In the genomic region with DNA sequence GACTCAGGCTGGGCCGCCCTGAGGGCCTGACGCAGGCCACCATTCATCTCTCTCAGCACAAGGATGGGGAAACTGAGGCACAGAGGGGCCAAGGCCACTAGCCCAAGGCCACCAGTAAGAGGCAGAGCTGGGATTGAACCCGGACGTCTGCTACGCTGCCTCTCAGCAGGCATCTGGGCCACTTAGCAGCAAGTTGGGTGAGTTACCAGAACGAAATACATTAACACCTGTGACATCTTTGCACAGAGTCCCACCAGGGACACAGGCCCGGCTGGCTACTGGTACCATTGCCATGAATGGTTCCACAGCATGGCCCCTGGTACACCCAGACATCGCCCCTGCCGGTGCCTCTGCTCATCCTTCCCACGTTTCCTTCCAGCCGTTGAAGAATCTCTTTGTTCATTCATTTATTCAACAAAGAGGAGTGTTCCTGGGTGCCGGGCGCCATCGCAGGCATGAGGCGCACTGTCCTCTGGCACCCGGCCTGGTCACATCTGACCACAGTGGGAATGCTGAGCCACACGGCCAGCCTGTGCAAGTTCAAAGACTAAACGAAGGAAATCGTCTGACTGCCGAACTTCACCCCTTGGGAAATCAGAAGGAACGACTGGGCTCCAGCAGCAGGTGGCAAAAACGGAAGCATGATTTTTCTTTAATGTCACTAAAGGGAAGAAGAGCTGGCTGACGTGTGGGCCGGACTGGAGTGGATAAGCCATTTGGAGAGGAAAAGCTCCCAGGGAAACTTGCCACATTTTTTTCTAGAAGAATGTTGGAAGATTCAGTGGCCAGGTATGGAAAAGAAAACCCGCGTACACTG, we compare ENCODE assay signal across 2 cellular contexts.
TF ChIP-seq lines count a peak whose summit lies in the region.

No MANE protein-coding gene starts in this region.

TF ChIP-seq in SK-N-SH, 30 proteins besides CTCF, POLR2A, EP300 and RAD21 (continued from another document):
- TF ChIP-seq, protein P1, sequence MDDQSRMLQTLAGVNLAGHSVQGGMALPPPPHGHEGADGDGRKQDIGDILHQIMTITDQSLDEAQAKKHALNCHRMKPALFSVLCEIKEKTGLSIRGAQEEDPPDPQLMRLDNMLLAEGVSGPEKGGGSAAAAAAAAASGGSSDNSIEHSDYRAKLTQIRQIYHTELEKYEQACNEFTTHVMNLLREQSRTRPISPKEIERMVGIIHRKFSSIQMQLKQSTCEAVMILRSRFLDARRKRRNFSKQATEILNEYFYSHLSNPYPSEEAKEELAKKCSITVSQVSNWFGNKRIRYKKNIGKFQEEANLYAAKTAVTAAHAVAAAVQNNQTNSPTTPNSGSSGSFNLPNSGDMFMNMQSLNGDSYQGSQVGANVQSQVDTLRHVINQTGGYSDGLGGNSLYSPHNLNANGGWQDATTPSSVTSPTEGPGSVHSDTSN (IDR thresholded peaks at IDR 0.05), result no peak
- TF ChIP-seq, protein P2, sequence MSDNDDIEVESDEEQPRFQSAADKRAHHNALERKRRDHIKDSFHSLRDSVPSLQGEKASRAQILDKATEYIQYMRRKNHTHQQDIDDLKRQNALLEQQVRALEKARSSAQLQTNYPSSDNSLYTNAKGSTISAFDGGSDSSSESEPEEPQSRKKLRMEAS (IDR thresholded peaks at IDR 0.05; ENCODE audit: low read depth), result no peak
TF ChIP-seq in SK-N-SH: peak in this region for 0.

TF ChIP-seq in SK-N-SH treated with all-trans-retinoic acid at 6 μM for 48 hours, 23 proteins besides CTCF, POLR2A, EP300 and RAD21 (continued from another document):
- TF ChIP-seq, protein P3, sequence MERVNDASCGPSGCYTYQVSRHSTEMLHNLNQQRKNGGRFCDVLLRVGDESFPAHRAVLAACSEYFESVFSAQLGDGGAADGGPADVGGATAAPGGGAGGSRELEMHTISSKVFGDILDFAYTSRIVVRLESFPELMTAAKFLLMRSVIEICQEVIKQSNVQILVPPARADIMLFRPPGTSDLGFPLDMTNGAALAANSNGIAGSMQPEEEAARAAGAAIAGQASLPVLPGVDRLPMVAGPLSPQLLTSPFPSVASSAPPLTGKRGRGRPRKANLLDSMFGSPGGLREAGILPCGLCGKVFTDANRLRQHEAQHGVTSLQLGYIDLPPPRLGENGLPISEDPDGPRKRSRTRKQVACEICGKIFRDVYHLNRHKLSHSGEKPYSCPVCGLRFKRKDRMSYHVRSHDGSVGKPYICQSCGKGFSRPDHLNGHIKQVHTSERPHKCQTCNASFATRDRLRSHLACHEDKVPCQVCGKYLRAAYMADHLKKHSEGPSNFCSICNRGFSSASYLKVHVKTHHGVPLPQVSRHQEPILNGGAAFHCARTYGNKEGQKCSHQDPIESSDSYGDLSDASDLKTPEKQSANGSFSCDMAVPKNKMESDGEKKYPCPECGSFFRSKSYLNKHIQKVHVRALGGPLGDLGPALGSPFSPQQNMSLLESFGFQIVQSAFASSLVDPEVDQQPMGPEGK (CRISPR knock-in tag; IDR thresholded peaks at IDR 0.05; ENCODE audit: borderline replicate concordance), result no peak
- TF ChIP-seq ZNF8 (CRISPR knock-in tag; IDR thresholded peaks at IDR 0.05), result no peak
- TF ChIP-seq ZFP30 (CRISPR knock-in tag; IDR thresholded peaks at IDR 0.05), result no peak
- TF ChIP-seq TOX (CRISPR knock-in tag; IDR thresholded peaks at IDR 0.05; ENCODE audit: borderline replicate concordance), result no peak
- TF ChIP-seq TCF4 (CRISPR knock-in tag; IDR thresholded peaks at IDR 0.05; ENCODE audit: borderline replicate concordance), result no peak
- TF ChIP-seq, protein P4, sequence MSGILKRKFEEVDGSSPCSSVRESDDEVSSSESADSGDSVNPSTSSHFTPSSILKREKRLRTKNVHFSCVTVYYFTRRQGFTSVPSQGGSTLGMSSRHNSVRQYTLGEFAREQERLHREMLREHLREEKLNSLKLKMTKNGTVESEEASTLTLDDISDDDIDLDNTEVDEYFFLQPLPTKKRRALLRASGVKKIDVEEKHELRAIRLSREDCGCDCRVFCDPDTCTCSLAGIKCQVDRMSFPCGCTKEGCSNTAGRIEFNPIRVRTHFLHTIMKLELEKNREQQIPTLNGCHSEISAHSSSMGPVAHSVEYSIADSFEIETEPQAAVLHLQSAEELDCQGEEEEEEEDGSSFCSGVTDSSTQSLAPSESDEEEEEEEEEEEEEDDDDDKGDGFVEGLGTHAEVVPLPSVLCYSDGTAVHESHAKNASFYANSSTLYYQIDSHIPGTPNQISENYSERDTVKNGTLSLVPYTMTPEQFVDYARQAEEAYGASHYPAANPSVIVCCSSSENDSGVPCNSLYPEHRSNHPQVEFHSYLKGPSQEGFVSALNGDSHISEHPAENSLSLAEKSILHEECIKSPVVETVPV (CRISPR knock-in tag; IDR thresholded peaks at IDR 0.05), result no peak
- no peak for TF ChIP-seq ZNF70 (CRISPR knock-in tag; IDR thresholded peaks at IDR 0.05)
- no peak for TF ChIP-seq CSDC2 (CRISPR knock-in tag; IDR thresholded peaks at IDR 0.05)
- no peak for TF ChIP-seq ZNF565 (CRISPR knock-in tag; conservative IDR thresholded peaks at IDR 0.05; ENCODE audit: low read depth)
- TF ChIP-seq GLIS3 (CRISPR knock-in tag; IDR thresholded peaks at IDR 0.05), result no peak
- no peak for TF ChIP-seq ARNTL (CRISPR knock-in tag; IDR thresholded peaks at IDR 0.05; ENCODE audit: borderline replicate concordance, low read depth)
- TF ChIP-seq, protein P5, sequence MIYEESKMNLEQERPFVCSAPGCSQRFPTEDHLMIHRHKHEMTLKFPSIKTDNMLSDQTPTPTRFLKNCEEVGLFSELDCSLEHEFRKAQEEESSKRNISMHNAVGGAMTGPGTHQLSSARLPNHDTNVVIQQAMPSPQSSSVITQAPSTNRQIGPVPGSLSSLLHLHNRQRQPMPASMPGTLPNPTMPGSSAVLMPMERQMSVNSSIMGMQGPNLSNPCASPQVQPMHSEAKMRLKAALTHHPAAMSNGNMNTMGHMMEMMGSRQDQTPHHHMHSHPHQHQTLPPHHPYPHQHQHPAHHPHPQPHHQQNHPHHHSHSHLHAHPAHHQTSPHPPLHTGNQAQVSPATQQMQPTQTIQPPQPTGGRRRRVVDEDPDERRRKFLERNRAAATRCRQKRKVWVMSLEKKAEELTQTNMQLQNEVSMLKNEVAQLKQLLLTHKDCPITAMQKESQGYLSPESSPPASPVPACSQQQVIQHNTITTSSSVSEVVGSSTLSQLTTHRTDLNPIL (CRISPR knock-in tag; IDR thresholded peaks at IDR 0.05; ENCODE audit: low read depth), result no peak
- no peak for TF ChIP-seq BACH2 (CRISPR knock-in tag; IDR thresholded peaks at IDR 0.05; ENCODE audit: borderline replicate concordance)
- TF ChIP-seq OSR1 (CRISPR knock-in tag; IDR thresholded peaks at IDR 0.05), result no peak
- TF ChIP-seq, protein P6, sequence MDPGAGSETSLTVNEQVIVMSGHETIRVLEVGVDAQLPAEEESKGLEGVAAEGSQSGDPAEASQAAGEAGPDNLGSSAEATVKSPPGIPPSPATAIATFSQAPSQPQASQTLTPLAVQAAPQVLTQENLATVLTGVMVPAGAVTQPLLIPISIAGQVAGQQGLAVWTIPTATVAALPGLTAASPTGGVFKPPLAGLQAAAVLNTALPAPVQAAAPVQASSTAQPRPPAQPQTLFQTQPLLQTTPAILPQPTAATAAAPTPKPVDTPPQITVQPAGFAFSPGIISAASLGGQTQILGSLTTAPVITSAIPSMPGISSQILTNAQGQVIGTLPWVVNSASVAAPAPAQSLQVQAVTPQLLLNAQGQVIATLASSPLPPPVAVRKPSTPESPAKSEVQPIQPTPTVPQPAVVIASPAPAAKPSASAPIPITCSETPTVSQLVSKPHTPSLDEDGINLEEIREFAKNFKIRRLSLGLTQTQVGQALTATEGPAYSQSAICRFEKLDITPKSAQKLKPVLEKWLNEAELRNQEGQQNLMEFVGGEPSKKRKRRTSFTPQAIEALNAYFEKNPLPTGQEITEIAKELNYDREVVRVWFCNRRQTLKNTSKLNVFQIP (CRISPR knock-in tag; IDR thresholded peaks at IDR 0.05; ENCODE audit: borderline replicate concordance, low read depth), result no peak
- no peak for TF ChIP-seq RARB (CRISPR knock-in tag; IDR thresholded peaks at IDR 0.05)
- no peak for TF ChIP-seq PPARA (CRISPR knock-in tag; IDR thresholded peaks at IDR 0.05; ENCODE audit: borderline replicate concordance)
